ENCODE assay signal across 8 cellular contexts in the genomic region with DNA sequence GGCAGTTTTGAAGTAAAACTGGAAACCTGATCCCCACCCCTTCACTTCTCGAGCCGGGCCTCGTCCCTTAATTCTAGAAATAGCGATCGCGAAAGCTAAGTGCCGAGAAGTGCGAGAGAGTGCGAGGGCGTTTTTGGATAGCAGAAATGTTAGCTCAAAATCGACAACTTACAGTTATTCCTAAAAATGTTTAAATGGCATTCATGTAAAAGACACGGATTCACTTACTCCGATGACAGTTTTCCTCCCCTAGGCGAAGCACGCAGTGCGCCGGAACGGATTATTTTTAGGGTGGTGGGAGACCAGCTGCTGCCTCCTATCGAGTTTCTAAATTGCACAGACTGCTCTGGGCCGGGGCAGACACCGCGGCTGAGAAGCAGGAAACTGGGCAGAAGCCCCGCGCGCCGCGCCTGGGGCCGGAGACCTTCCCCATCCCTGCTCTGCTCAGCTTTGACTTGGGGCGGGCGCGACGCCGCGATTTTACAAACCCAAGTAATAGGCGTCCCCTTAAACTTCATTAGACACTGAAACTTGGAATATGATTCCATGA. TPM values are rescaled to one million over a fixed set of nuclear protein-coding genes. Genes with fewer than 3 reads are reported as not detected.
DNase-seq lines count a peak whose midpoint lies in the region; ATAC-seq and TF ChIP-seq lines count a peak whose summit lies in the region.

A gene (minus strand): TSS at position 455 of the 550 bp plus-strand sequence. CDS start 4,752 bp downstream, outside the sequence.

- peak; percentile 58 to 62 for ATAC-seq in activated T-cell treated with anti-CD3 and anti-CD28 coated beads, Interleukin-2, amount 50 U/mL, for 4 hours
- ATAC-seq in right cardiac atrium (peak; percentile 88 to 92), psoas muscle (peak; percentile 89 to 92 (median 90)), GM19467 (IDR thresholded peaks at IDR 0.05; ENCODE audit: unreplicated experiment) (no peak)

- H3K27me3 ChIP-seq in adipocyte (replicated peaks; ENCODE audit: control insufficient read depth, insufficient read depth, low read length): no peaks in the 10 kb centered on the region
- no peaks in the 10 kb centered on the region for H3K27me3 ChIP-seq in right cardiac atrium (ENCODE audit: control insufficient read depth, insufficient read depth)
- no peaks in the 10 kb centered on the region for H3K27me3 ChIP-seq in psoas muscle (ENCODE audit: insufficient read depth in 3 of 3, low read length in 2 of 3)

- intact Hi-C loops in right cardiac atrium (cut with DNase I): loop anchor here in 2 of 4 donors (2.0 to 5.0 kb wide), 2 partner anchors 166 to 169 kb away; a partner anchor contains a TSS
- intact Hi-C loops in psoas muscle (cut with DNase I): loop anchor here in 1 of 2 donors (5.0 kb wide), 1 partner anchor 51 kb away; no protein-coding TSS in a partner anchor

- H3K9ac ChIP-seq in adipocyte (ENCODE audit: low read length): peak within 1 kb of the TSS; percentile 87

- no peaks in the 10 kb centered on the region for H3K36me3 Mint-ChIP-seq in activated T-cell treated with anti-CD3 and anti-CD28 coated beads, Interleukin-2, amount 50 U/mL, for 4 hours (ENCODE audit: insufficient read depth)

- H3K4me1 Mint-ChIP-seq in activated T-cell treated with anti-CD3 and anti-CD28 coated beads, Interleukin-2, amount 50 U/mL, for 4 hours (ENCODE audit: low read depth): peaks cover 12% of the 10 kb centered on the region

- peak within 1 kb of the TSS; percentile 86 for H3K27ac ChIP-seq in right cardiac atrium (ENCODE audit: low read length)
- H3K27ac ChIP-seq in psoas muscle: peak within 1 kb of the TSS; percentile 94

- peaks cover 56% of the 10 kb centered on the region for H3K27me3 Mint-ChIP-seq in activated T-cell treated with anti-CD3 and anti-CD28 coated beads, Interleukin-2, amount 50 U/mL, for 4 hours (ENCODE audit: low read depth)

- H3K4me3 ChIP-seq in adipocyte (ENCODE audit: low read length): peak within 1 kb of the TSS; percentile 84
- H3K4me3 ChIP-seq in right cardiac atrium (ENCODE audit: low read length): peak within 1 kb of the TSS; percentile 75
- H3K4me3 ChIP-seq in psoas muscle: peak within 1 kb of the TSS; percentile 80

- peak within 1 kb of the TSS; percentile 59 for H3K4me3 Mint-ChIP-seq in activated T-cell treated with anti-CD3 and anti-CD28 coated beads, Interleukin-2, amount 50 U/mL, for 4 hours

- H3K36me3 ChIP-seq in adipocyte (ENCODE audit: control insufficient read depth, insufficient read depth, low read length, severe bottlenecking) (peaks cover 3% of the 10 kb centered on the region), psoas muscle (ENCODE audit: insufficient read depth in 1 of 2, low read depth in 1 of 2) (peaks cover 0 to 8% of the 10 kb centered on the region in 2 donors)

- H3K9me3 Mint-ChIP-seq in activated T-cell treated with anti-CD3 and anti-CD28 coated beads, Interleukin-2, amount 50 U/mL, for 4 hours: peaks cover 13% of the 10 kb centered on the region

- DNase-seq in activated T-cell treated with anti-CD3 and anti-CD28 coated beads, Interleukin-2, amount 50 U/mL, for 4 hours: no peak
- no peak for DNase-seq in activated T-cell treated with anti-CD3 and anti-CD28 coated beads for 4 hours
- DNase-seq in adipocyte (ENCODE audit: low read depth): peak; percentile 73
- peak; percentile 62 to 88 (median 86) for DNase-seq in right cardiac atrium
- DNase-seq in psoas muscle: peak; percentile 72 to 81
- DNase-seq in G401 (ENCODE audit: low spot score): no peak
- no peak for DNase-seq in SIG-M5 (lab: John Stamatoyannopoulos, UW)

- WGBS in right cardiac atrium: under 1% methylated on average over 35 of the region's 35 CpGs
- WGBS in psoas muscle, 3 donors: 0% methylated on average over 35 of the region's 35 CpGs

- TF ChIP-seq CTCF in psoas muscle (IDR thresholded peaks at IDR 0.05): no peak

- in situ Hi-C loops in G401 (cut with HindIII; ENCODE audit: low sequenced_read_pairs): no loop called here

- H3K4me1 ChIP-seq in adipocyte (ENCODE audit: control insufficient read depth, insufficient read depth, low read length) (peaks cover 13% of the 10 kb centered on the region), right cardiac atrium (ENCODE audit: control insufficient read depth, insufficient read depth, low read length) (no peaks in the 10 kb centered on the region), psoas muscle (peaks cover 18% of the 10 kb centered on the region)

- H3K9me3 ChIP-seq in adipocyte (ENCODE audit: control insufficient read depth, low read length): peaks cover under 1% of the 10 kb centered on the region
- no peaks in the 10 kb centered on the region for H3K9me3 ChIP-seq in right cardiac atrium (ENCODE audit: control insufficient read depth, low read length)
- H3K9me3 ChIP-seq in psoas muscle: peaks cover 9% of the 10 kb centered on the region

RNA-seq across cellular contexts. Expression of the gene that starts here (rescaled TPM):
- under 1 TPM in 2 of 3 donors, not detected in 1; 0.13 to 0.20 TPM for total RNA-seq in activated T-cell treated with anti-CD3 and anti-CD28 coated beads, Interleukin-2, amount 50 U/mL, for 4 hours
- total RNA-seq in right cardiac atrium (10 to 100 TPM; 46.5 to 67.8 (median 56.7) TPM), psoas muscle (10 to 100 TPM; 52.7 to 94.9 (median 88.8) TPM)
- polyA plus RNA-seq in right cardiac atrium (12.1 TPM), psoas muscle (10 to 100 TPM in 2 of 3 donors, 1 to 10 TPM in 1; 4.5 to 20.0 (median 14.7) TPM)
- total RNA-seq in G401 (2014; rRNA removed; shearing (Covaris generic)): not detected in 2 replicates

Comparison
In these comparisons a context has a peak if more than half of its experiments do, and no peak if none do; other contexts are left out.
1. RNA of the gene that starts here (total RNA-seq): 52.7 to 94.9 TPM in psoas muscle and 46.5 to 67.8 TPM in right cardiac atrium; 0.13 to 0.20 TPM in activated T-cell treated with anti-CD3 and anti-CD28 coated beads, Interleukin-2, amount 50 U/mL, for 4 hours and not detected in G401; every median in the first group is over 10 times any median in the second.
2. Peak in ATAC-seq in activated T-cell treated with anti-CD3 and anti-CD28 coated beads, Interleukin-2, amount 50 U/mL, for 4 hours; RNA of the gene not detected or under 1 TPM.
3. DNase-seq: peak in adipocyte (single experiment), right cardiac atrium (3 of 3) and psoas muscle (2 of 2); none in activated T-cell treated with anti-CD3 and anti-CD28 coated beads, Interleukin-2, amount 50 U/mL, for 4 hours (single experiment), activated T-cell treated with anti-CD3 and anti-CD28 coated beads for 4 hours (single experiment), G401 (single experiment) and SIG-M5 (single experiment).
4. Peak in every context shown above with its lines, with median percentiles within 50 percentile points of each other: H3K4me3 ChIP-seq.